Comparison of ENCODE assay signal across 16 cellular contexts in the genomic region with DNA sequence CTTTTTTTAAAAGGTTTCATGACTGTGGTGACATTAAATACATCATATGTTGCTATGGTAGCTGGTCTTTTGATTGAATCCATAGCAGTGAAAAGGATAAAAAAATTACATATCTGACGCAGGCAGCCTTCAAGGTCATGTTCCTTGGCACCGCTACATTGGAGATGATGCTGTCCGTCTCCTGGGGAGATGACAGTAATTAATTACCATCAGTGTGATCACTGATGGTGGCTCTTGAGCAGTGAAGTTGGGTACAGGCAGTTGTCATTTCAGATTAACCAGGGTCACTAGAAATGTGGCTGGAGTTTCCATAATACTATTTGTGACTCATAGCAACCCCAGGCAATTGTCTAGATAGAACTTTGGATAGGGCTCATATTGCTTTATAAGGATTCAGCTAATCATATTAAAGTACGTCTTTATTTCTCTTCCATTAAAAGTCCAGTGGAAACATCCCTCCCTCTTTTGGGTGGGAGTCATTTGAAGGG.
DNase-seq lines count a peak whose midpoint lies in the region; ATAC-seq, FAIRE-seq and TF ChIP-seq lines count a peak whose summit lies in the region.
"Had no signal": no experiment of that assay in that cellular context is flagged by ENCODE, and none has a peak within 500 bp of the region (broad histone marks: within the 10 kb centered on the region; RNA-seq: fewer than 3 reads in every experiment).

No MANE protein-coding gene starts in this region.

- H3K4me1 Mint-ChIP-seq in activated T-helper 1 cell treated with anti-CD3 and anti-CD28 coated beads, Interleukin-12 subunit alpha, Interleukin-12 subunit beta, Interleukin-2, Interleukin-4 antibody, amounts not matched to agents 30 ng/mL and 10 ng/mL and 1 ng/mL, durations not matched to agents 14 hours and 24 hours and 36 hours (ENCODE audit: low read depth), result no peaks in the 10 kb centered on the region
- no peaks in the 10 kb centered on the region for H3K4me1 Mint-ChIP-seq in CD4-positive, alpha-beta T cell (ENCODE audit: low read depth)
- H3K4me1 Mint-ChIP-seq: central memory CD8-positive, alpha-beta T cell had no signal

- WGBS in mesodermal cell (ENCODE audit: insufficient coverage in 2 of 2), 2 experiments, result 96 to 100% methylated on average over 3 of the region's 4 CpGs

- intact Hi-C loops in activated T-helper 1 cell treated with anti-CD3 and anti-CD28 coated beads, Interleukin-12 subunit alpha, Interleukin-12 subunit beta, Interleukin-2, Interleukin-4 antibody, amounts not matched to agents 30 ng/mL and 10 ng/mL and 1 ng/mL, durations not matched to agents 14 hours and 24 hours and 36 hours (cut with micrococcal nuclease), result no loop called here
- intact Hi-C loops in CD4-positive, alpha-beta T cell (cut with DNase I, micrococcal nuclease), result no loop called here

- no peak for TF ChIP-seq CTCF in RWPE1 (conservative IDR thresholded peaks at IDR 0.05; ENCODE audit: low read depth)
- TF ChIP-seq CTCF in CD4-positive, alpha-beta T cell (IDR thresholded peaks at IDR 0.05), result no peak

- H3K4me1 ChIP-seq in ACC112 (ENCODE audit: control insufficient read depth, insufficient read depth, low read length, unreplicated experiment) (peaks cover 18% of the 10 kb centered on the region), mesodermal cell (ENCODE audit: control insufficient read depth, insufficient read depth, low read length, poor library complexity, severe bottlenecking) (peaks cover 47% of the 10 kb centered on the region)
- H3K4me1 ChIP-seq: prostate gland, transverse colon had no signal

- H2AFZ ChIP-seq in ACC112 (ENCODE audit: low read length, unreplicated experiment), result no peak overlapping the region

- no peak overlapping the region for H3K4me3 ChIP-seq in ACC112 (ENCODE audit: low read depth, low read length)
- H3K4me3 ChIP-seq in mesodermal cell (ENCODE audit: extremely low read depth, insufficient read depth, low read length, poor library complexity, severe bottlenecking), result no peak overlapping the region
- H3K4me3 ChIP-seq: prostate gland, transverse colon had no signal

- H3K27me3 Mint-ChIP-seq in activated T-helper 1 cell treated with anti-CD3 and anti-CD28 coated beads, Interleukin-12 subunit alpha, Interleukin-12 subunit beta, Interleukin-2, Interleukin-4 antibody, amounts not matched to agents 30 ng/mL and 10 ng/mL and 1 ng/mL, durations not matched to agents 14 hours and 24 hours and 36 hours (ENCODE audit: insufficient read depth), result peaks cover 2% of the 10 kb centered on the region
- H3K27me3 Mint-ChIP-seq in CD4-positive, alpha-beta T cell, result peaks cover 2% of the 10 kb centered on the region

- H3K9me3 Mint-ChIP-seq in activated T-helper 1 cell treated with anti-CD3 and anti-CD28 coated beads, Interleukin-12 subunit alpha, Interleukin-12 subunit beta, Interleukin-2, Interleukin-4 antibody, amounts not matched to agents 30 ng/mL and 10 ng/mL and 1 ng/mL, durations not matched to agents 14 hours and 24 hours and 36 hours, result no peaks in the 10 kb centered on the region
- no peaks in the 10 kb centered on the region for H3K9me3 Mint-ChIP-seq in CD4-positive, alpha-beta T cell
- H3K9me3 Mint-ChIP-seq: central memory CD8-positive, alpha-beta T cell; T-helper 2 cell treated with Interferon-gamma antibody and Interleukin-4, amounts not matched to agents 5 μg/mL and 100 μg/mL, for 36 hours had no signal

- CTCF ChIA-PET in RWPE1 (lab: Yijun Ruan, JAX), result interaction anchor here (0.7 to 0.8 kb wide), 2 partner anchors 8 to 189 kb away, joined by 4 to 5 read pairs; no protein-coding TSS in a partner anchor
- CTCF ChIA-PET in CD4-positive, alpha-beta T cell (lab: Charles Lee), result interaction anchor here (1.3 kb wide), 1 partner anchor 19 kb away, joined by 3 read pairs; no protein-coding TSS in a partner anchor

- no peaks in the 10 kb centered on the region for H3K27me3 ChIP-seq in ACC112 (ENCODE audit: insufficient read depth, low read length)
- H3K27me3 ChIP-seq in CD4-positive, alpha-beta T cell (ENCODE audit: control insufficient read depth, insufficient read depth, low read length), result no peaks in the 10 kb centered on the region
- H3K27me3 ChIP-seq: transverse colon had no signal

- DNase-seq in RCC 7860 (ENCODE audit: low spot score), result peak; percentile 16
- DNase-seq in dermis blood vessel endothelial cell, result peak; percentile 58
- no peak for DNase-seq in RWPE1 (ENCODE audit: low spot score)
- DNase-seq in activated T-helper 1 cell treated with anti-CD3 and anti-CD28 coated beads, Interleukin-12 subunit alpha, Interleukin-12 subunit beta, Interleukin-2, Interleukin-4 antibody, amounts not matched to agents 30 ng/mL and 10 ng/mL and 1 ng/mL, durations not matched to agents 14 hours and 24 hours and 36 hours (ENCODE audit: low spot score), result no peak
- DNase-seq in CD4-positive, alpha-beta T cell, result no peak
- DNase-seq: activated CD4-positive, alpha-beta T cell treated with anti-CD3 and anti-CD28 coated beads, Interleukin-2, amount 50 U/mL, for 4 hours; DMS79; stimulated activated CD4-positive, alpha-beta T cell treated with anti-CD3 and anti-CD28 coated beads, Interleukin-1b, Interleukin-23, amount 100 ng/mL, for 48 hours; transverse colon had no signal

- no peaks in the 10 kb centered on the region for H3K36me3 Mint-ChIP-seq in activated T-helper 1 cell treated with anti-CD3 and anti-CD28 coated beads, Interleukin-12 subunit alpha, Interleukin-12 subunit beta, Interleukin-2, Interleukin-4 antibody, amounts not matched to agents 30 ng/mL and 10 ng/mL and 1 ng/mL, durations not matched to agents 14 hours and 24 hours and 36 hours (ENCODE audit: low read depth)
- H3K36me3 Mint-ChIP-seq in CD4-positive, alpha-beta T cell (ENCODE audit: low read depth), result no peaks in the 10 kb centered on the region

- no peak overlapping the region for H3K4me3 Mint-ChIP-seq in activated T-helper 1 cell treated with anti-CD3 and anti-CD28 coated beads, Interleukin-12 subunit alpha, Interleukin-12 subunit beta, Interleukin-2, Interleukin-4 antibody, amounts not matched to agents 30 ng/mL and 10 ng/mL and 1 ng/mL, durations not matched to agents 14 hours and 24 hours and 36 hours
- no peak overlapping the region for H3K4me3 Mint-ChIP-seq in CD4-positive, alpha-beta T cell
- H3K4me3 Mint-ChIP-seq: central memory CD8-positive, alpha-beta T cell; T-helper 2 cell treated with Interferon-gamma antibody and Interleukin-4, amounts not matched to agents 5 μg/mL and 100 μg/mL, for 36 hours had no signal

- no peaks in the 10 kb centered on the region for H3K79me2 ChIP-seq in ACC112 (ENCODE audit: control insufficient read depth, insufficient read depth, low read length, unreplicated experiment)

- ATAC-seq in HG03460 (IDR thresholded peaks at IDR 0.05; ENCODE audit: unreplicated experiment), result no peak
- ATAC-seq in CD4-positive, alpha-beta T cell (ENCODE audit: poor library complexity), result no peak
- ATAC-seq: esophagus mucosa had no signal

- H3K36me3 ChIP-seq in ACC112 (ENCODE audit: insufficient read depth, low read length) (peaks cover 1% of the 10 kb centered on the region; the same call in 1 of the 2 replicates), mesodermal cell (ENCODE audit: control insufficient read depth, insufficient read depth, low read length) (peaks cover 2% of the 10 kb centered on the region)
- H3K36me3 ChIP-seq: prostate gland, transverse colon had no signal

- peak overlapping the region; percentile 49 for H3K27ac ChIP-seq in ACC112 (ENCODE audit: low read depth, low read length)
- H3K27ac ChIP-seq in mesodermal cell (ENCODE audit: low read depth, low read length, severe bottlenecking), result peak overlapping the region; percentile 87
- H3K27ac ChIP-seq in RWPE1, result no peak overlapping the region
- no peak overlapping the region for H3K27ac ChIP-seq in CD4-positive, alpha-beta T cell (ENCODE audit: low read depth, low read length)
- H3K27ac ChIP-seq: transverse colon had no signal

- POLR2A ChIA-PET in RWPE1 (lab: Yijun Ruan, JAX; ENCODE audit: low non-redundant PET), result no interaction called here
- POLR2A ChIA-PET in CD4-positive, alpha-beta T cell (lab: Charles Lee), result no interaction called here

- no peak overlapping the region for H3K27ac Mint-ChIP-seq in activated T-helper 1 cell treated with anti-CD3 and anti-CD28 coated beads, Interleukin-12 subunit alpha, Interleukin-12 subunit beta, Interleukin-2, Interleukin-4 antibody, amounts not matched to agents 30 ng/mL and 10 ng/mL and 1 ng/mL, durations not matched to agents 14 hours and 24 hours and 36 hours
- H3K27ac Mint-ChIP-seq in CD4-positive, alpha-beta T cell, result no peak overlapping the region
- H3K27ac Mint-ChIP-seq: T-helper 2 cell treated with Interferon-gamma antibody and Interleukin-4, amounts not matched to agents 5 μg/mL and 100 μg/mL, for 36 hours had no signal

- H3K9me3 ChIP-seq in mesodermal cell (ENCODE audit: control insufficient read depth, low read length), result no peaks in the 10 kb centered on the region
- no peaks in the 10 kb centered on the region for H3K9me3 ChIP-seq in CD4-positive, alpha-beta T cell (ENCODE audit: control insufficient read depth, low read length)
- H3K9me3 ChIP-seq: prostate gland, transverse colon had no signal

- no peak for FAIRE-seq in RCC 7860 (lab: Jason Lieb, UNC)

Comparison
In these comparisons a context has a peak if more than half of its experiments do, and no peak if none do; other contexts are left out.
1. H3K27ac ChIP-seq: peak in ACC112 (single experiment) and mesodermal cell (single experiment); none in RWPE1 (single experiment) and CD4-positive, alpha-beta T cell (single experiment).
2. DNase-seq: peak in RCC 7860 (single experiment) and dermis blood vessel endothelial cell (single experiment); none in RWPE1 (single experiment), activated T-helper 1 cell treated with anti-CD3 and anti-CD28 coated beads, Interleukin-12 subunit alpha, Interleukin-12 subunit beta, Interleukin-2, Interleukin-4 antibody, amounts not matched to agents 30 ng/mL and 10 ng/mL and 1 ng/mL, durations not matched to agents 14 hours and 24 hours and 36 hours (single experiment) and CD4-positive, alpha-beta T cell (0 of 10).